Comparison of ENCODE assay signal across 7 cellular contexts in genomic region chr14:21454843-21455550, GRCh38. TPM values are rescaled to one million over a fixed set of nuclear protein-coding genes. Genes with fewer than 3 reads are reported as not detected.
A peak's percentile ranks its signal among the peaks of the same experiment; 100 is the strongest.
DNase-seq lines count a peak whose midpoint lies in the region; ATAC-seq and TF ChIP-seq lines count a peak whose summit lies in the region.

No MANE protein-coding gene starts in this region.

- H3K27me3 ChIP-seq in effector memory CD4-positive, alpha-beta T cell (replicated peaks; ENCODE audit: control insufficient read depth, insufficient read depth, low read length, poor library complexity, severe bottlenecking): no peaks in the 10 kb centered on the region

- H3K27ac Mint-ChIP-seq in natural killer cell treated with Interleukin-12 subunit alpha and Interleukin-12 subunit beta and Interleukin-15 and Interleukin-18, amount 100 ng/mL, for 72 hours: peak overlapping the region; percentile 95 to 99

- CTCF ChIA-PET in OCI-LY7 (lab: Charles Lee; ENCODE audit: unreplicated experiment): interaction anchor here (0.6 to 1.7 kb wide), 3 partner anchors 10 to 146 kb away, joined by 3 to 5 read pairs (median 3); no protein-coding TSS in a partner anchor
- CTCF ChIA-PET in HEK293T (lab: Yijun Ruan, JAX): interaction anchor here (1.8 kb wide), 1 partner anchor 23 kb away, joined by 6 read pairs; the partner anchor contains the start of gene TOX4

- H3K9me2 ChIP-seq in OCI-LY7 (ENCODE audit: insufficient read depth, low read length): no peaks in the 10 kb centered on the region

- H3K9me3 Mint-ChIP-seq in natural killer cell treated with Interleukin-12 subunit alpha and Interleukin-12 subunit beta and Interleukin-15 and Interleukin-18, amount 100 ng/mL, for 72 hours: no peaks in the 10 kb centered on the region

- peak overlapping the region; percentile 73 for H3K27ac ChIP-seq in OCI-LY7 (ENCODE audit: low read depth, low read length, poor library complexity, severe bottlenecking)
- peak overlapping the region; percentile 91 for H3K27ac ChIP-seq in effector memory CD4-positive, alpha-beta T cell (ENCODE audit: insufficient read depth, low read length, poor library complexity, severe bottlenecking)

- no peak for ATAC-seq in natural killer cell treated with Interleukin-12 subunit alpha and Interleukin-12 subunit beta and Interleukin-15 and Interleukin-18, amount 100 ng/mL, for 72 hours

- peaks cover 11% of the 10 kb centered on the region for H3K36me3 Mint-ChIP-seq in natural killer cell treated with Interleukin-12 subunit alpha and Interleukin-12 subunit beta and Interleukin-15 and Interleukin-18, amount 100 ng/mL, for 72 hours

- DNase-seq in OCI-LY7 (ENCODE audit: low spot score) (peak; percentile 36), HEK293T (ENCODE audit: extremely low spot score) (no peak), NCI-H2081 treated with DMSO at 0.1 percent for 48 hours (lab: John Stamatoyannopoulos, UW) (no peak), NCI-H1436 (lab: John Stamatoyannopoulos, UW) (no peak)
- DNase-seq in effector memory CD4-positive, alpha-beta T cell: no peak
- DNase-seq in natural killer cell treated with Interleukin-12 subunit alpha and Interleukin-12 subunit beta and Interleukin-15 and Interleukin-18, amount 100 ng/mL, for 72 hours (ENCODE audit: low spot score): no peak

- H3K4me1 ChIP-seq in OCI-LY7 (ENCODE audit: insufficient read depth, low read length, poor library complexity, severe bottlenecking): peaks cover 23% of the 10 kb centered on the region
- peaks cover 14% of the 10 kb centered on the region for H3K4me1 ChIP-seq in effector memory CD4-positive, alpha-beta T cell (ENCODE audit: control insufficient read depth, insufficient read depth, low read length, poor library complexity, severe bottlenecking)

- BruUV-seq in OCI-LY7 (replicated peaks; lab: Mats Ljungman, UMichigan): TSS peak; percentile 63

- peaks cover 17% of the 10 kb centered on the region; the same call in 1 of the 2 replicates for H4K20me1 ChIP-seq in OCI-LY7 (ENCODE audit: insufficient read depth, low read length)

- TF ChIP-seq CTCF in GM12875 (IDR thresholded peaks at IDR 0.05; ENCODE audit: borderline replicate concordance, insufficient read depth, low read depth, low read length) (no peak), OCI-LY7 (conservative IDR thresholded peaks at IDR 0.05; ENCODE audit: low read length) (no peak)

- peaks cover 42% of the 10 kb centered on the region for H3K36me3 ChIP-seq in OCI-LY7 (ENCODE audit: insufficient read depth, low read length)
- H3K36me3 ChIP-seq in effector memory CD4-positive, alpha-beta T cell (ENCODE audit: control insufficient read depth, insufficient read depth, low read length): no peaks in the 10 kb centered on the region

- no peaks in the 10 kb centered on the region for H3K9me3 ChIP-seq in OCI-LY7 (ENCODE audit: low read length)
- no peaks in the 10 kb centered on the region for H3K9me3 ChIP-seq in effector memory CD4-positive, alpha-beta T cell (ENCODE audit: control insufficient read depth, low read length)

- H3K4me1 Mint-ChIP-seq in natural killer cell treated with Interleukin-12 subunit alpha and Interleukin-12 subunit beta and Interleukin-15 and Interleukin-18, amount 100 ng/mL, for 72 hours (ENCODE audit: low read depth in 2 of 2): peaks cover 26 to 32% of the 10 kb centered on the region in 2 donors

- POLR2A ChIA-PET in OCI-LY7 (lab: Charles Lee): interaction anchor here (0.9 to 4.1 kb wide), 7 partner anchors 8 to 185 kb away, joined by 3 to 35 read pairs (median 6); partner anchors contain the start of genes RAB2B, SALL2 and TOX4
- POLR2A ChIA-PET in HEK293T (lab: Yijun Ruan, JAX): interaction anchor here (0.9 to 3.3 kb wide), 7 partner anchors 8 to 72 kb away, joined by 3 to 57 read pairs (median 5); partner anchors contain the start of genes METTL3 and SALL2

- intact Hi-C loops in OCI-LY7 (cut with micrococcal nuclease; ENCODE audit: unreplicated experiment): no loop called here

- no peaks in the 10 kb centered on the region for H3K27me3 Mint-ChIP-seq in natural killer cell treated with Interleukin-12 subunit alpha and Interleukin-12 subunit beta and Interleukin-15 and Interleukin-18, amount 100 ng/mL, for 72 hours

- H3K4me3 ChIP-seq in GM12875 (ENCODE audit: low read depth, low read length) (peak overlapping the region; percentile 73), OCI-LY7 (ENCODE audit: low read depth, low read length, poor library complexity, severe bottlenecking) (peak overlapping the region; percentile 91)
- H3K4me3 ChIP-seq in effector memory CD4-positive, alpha-beta T cell (ENCODE audit: insufficient read depth, low read depth, low read length, poor library complexity, severe bottlenecking): peak overlapping the region; percentile 91

- H3K4me3 Mint-ChIP-seq in natural killer cell treated with Interleukin-12 subunit alpha and Interleukin-12 subunit beta and Interleukin-15 and Interleukin-18, amount 100 ng/mL, for 72 hours: peak overlapping the region; percentile 92

- peaks cover 57% of the 10 kb centered on the region for H3K79me2 ChIP-seq in OCI-LY7 (ENCODE audit: insufficient read depth, low read depth, low read length)

- H3K4me2 ChIP-seq in OCI-LY7 (ENCODE audit: low read length): peak overlapping the region; percentile 88

- H2AFZ ChIP-seq in OCI-LY7 (ENCODE audit: low read length): 0 out of 2 replicates have a peak overlapping the region, but pooled peaks have one; percentile 70

TF ChIP-seq in HEK293T, 16 proteins besides CTCF, POLR2A, EP300 and RAD21:
- no peak for TF ChIP-seq PKNOX1 (IDR thresholded peaks at IDR 0.05)
- no peak for TF ChIP-seq ARNT (IDR thresholded peaks at IDR 0.05)
- TF ChIP-seq SUZ12 (IDR thresholded peaks at IDR 0.05): no peak
- no peak for TF ChIP-seq SP1 (IDR thresholded peaks at IDR 0.05)
- no peak for TF ChIP-seq BHLHE40 (IDR thresholded peaks at IDR 0.05; ENCODE audit: borderline replicate concordance)
- no peak for TF ChIP-seq FOXK2 (IDR thresholded peaks at IDR 0.05)
- no peak for TF ChIP-seq HDGF (IDR thresholded peaks at IDR 0.05; ENCODE audit: borderline replicate concordance)
- no peak for TF ChIP-seq NFRKB (IDR thresholded peaks at IDR 0.05)
- TF ChIP-seq LEF1 (IDR thresholded peaks at IDR 0.05; ENCODE audit: borderline replicate concordance): no peak
- TF ChIP-seq TARDBP (IDR thresholded peaks at IDR 0.05): no peak

RNA-seq across cellular contexts. Expression of gene CHD8, which starts 0.9 kb away (rescaled TPM):
- total RNA-seq in OCI-LY7 (2014; rRNA removed; shearing (Covaris generic)): 64.1 and 69.2 TPM in 2 replicates
- total RNA-seq in OCI-LY7 (2022): 115 and 124 TPM in 2 replicates
- total RNA-seq in natural killer cell treated with Interleukin-12 subunit alpha and Interleukin-12 subunit beta and Interleukin-15 and Interleukin-18, amount 100 ng/mL, for 72 hours: 100 to 1,000 TPM; 118 to 147 TPM

RNA-seq across cellular contexts. Expression of gene RAB2B, which starts 21.8 kb away (rescaled TPM):
- total RNA-seq in OCI-LY7 (2014; rRNA removed; shearing (Covaris generic)): 14.4 and 14.5 TPM in 2 replicates
- total RNA-seq in OCI-LY7 (2022): 18.7 and 24.2 TPM in 2 replicates
- total RNA-seq in natural killer cell treated with Interleukin-12 subunit alpha and Interleukin-12 subunit beta and Interleukin-15 and Interleukin-18, amount 100 ng/mL, for 72 hours: 10 to 100 TPM; 25.9 to 51.2 TPM

RNA-seq across cellular contexts. Expression of gene TOX4, which starts 22.0 kb away (rescaled TPM):
- 17.6 and 26.1 TPM in 2 replicates for total RNA-seq in OCI-LY7 (2014; rRNA removed; shearing (Covaris generic))
- 56.2 and 65.4 TPM in 2 replicates for total RNA-seq in OCI-LY7 (2022)
- total RNA-seq in natural killer cell treated with Interleukin-12 subunit alpha and Interleukin-12 subunit beta and Interleukin-15 and Interleukin-18, amount 100 ng/mL, for 72 hours: 100 to 1,000 TPM in 1 of 2 donors, 10 to 100 TPM in 1; 92.0 to 105 TPM

RNA-seq across cellular contexts. Expression of gene METTL3, which starts 56.1 kb away (rescaled TPM):
- 118 and 145 TPM in 2 replicates for total RNA-seq in OCI-LY7 (2014; rRNA removed; shearing (Covaris generic))
- 101 and 105 TPM in 2 replicates for total RNA-seq in OCI-LY7 (2022)
- total RNA-seq in natural killer cell treated with Interleukin-12 subunit alpha and Interleukin-12 subunit beta and Interleukin-15 and Interleukin-18, amount 100 ng/mL, for 72 hours: 10 to 100 TPM; 66.8 to 91.4 TPM
